ENCODE assay signal across 17 cellular contexts in genomic region chr9:26833792-26834191, GRCh38. TPM values are rescaled to one million over a fixed set of nuclear protein-coding genes. Genes with fewer than 3 reads are reported as not detected.
DNase-seq lines count a peak whose midpoint lies in the region; ATAC-seq, FAIRE-seq and TF ChIP-seq lines count a peak whose summit lies in the region.
"Had no signal": no experiment of that assay in that cellular context is flagged by ENCODE, and none has a peak within 500 bp of the region (broad histone marks: within the 10 kb centered on the region; RNA-seq: fewer than 3 reads in every experiment).

No MANE protein-coding gene starts in this region.

- no peak overlapping the region for H3K4me3 ChIP-seq in small intestine (ENCODE audit: low read depth in 1 of 2, low read length in 2 of 2)
- no peak overlapping the region for H3K4me3 ChIP-seq in coronary artery
- H3K4me3 ChIP-seq in esophagus squamous epithelium: no peak overlapping the region
- H3K4me3 ChIP-seq: lower lobe of right lung had no signal

- H3K9me3 ChIP-seq in small intestine (ENCODE audit: control insufficient read depth, low read depth): no peaks in the 10 kb centered on the region
- no peaks in the 10 kb centered on the region for H3K9me3 ChIP-seq in esophagus squamous epithelium
- H3K9me3 ChIP-seq: Caco-2, lower lobe of right lung, neutrophil had no signal

- peak; percentile 63 for ATAC-seq in foreskin keratinocyte
- ATAC-seq: lower lobe of right lung had no signal

- no peaks in the 10 kb centered on the region for H3K4me1 ChIP-seq in foreskin keratinocyte
- no peaks in the 10 kb centered on the region for H3K4me1 ChIP-seq in small intestine (ENCODE audit: control insufficient read depth in 2 of 2, insufficient read depth in 1 of 2, low read depth in 1 of 2, low read length in 1 of 2)
- no peaks in the 10 kb centered on the region for H3K4me1 ChIP-seq in esophagus squamous epithelium
- H3K4me1 ChIP-seq: Caco-2, lower lobe of right lung had no signal

- DNase-seq in NCI-H2081 (lab: John Stamatoyannopoulos, UW) (peak; percentile 36 to 54), NCI-H2081 treated with DMSO at 0.1 percent for 48 hours (lab: John Stamatoyannopoulos, UW) (no peak), NCI-H146 treated with DMSO at 0.1 percent for 48 hours (lab: John Stamatoyannopoulos, UW; ENCODE audit: unreplicated experiment) (peak; percentile 70), foreskin keratinocyte (peak; percentile 10 to 23), small intestine (peak; percentile 2), DMS 273 treated with DMSO at 0.1 percent for 48 hours (lab: John Stamatoyannopoulos, UW) (no peak), coronary artery (ENCODE audit: low spot score) (no peak), esophagus squamous epithelium (lab: John Stamatoyannopoulos, UW) (no peak)
- DNase-seq: Caco-2, cerebellar nuclear complex, hypothalamus, lower lobe of right lung, NCI-H2107, substantia nigra, WERI-Rb-1 had no signal

- no peaks in the 10 kb centered on the region for H3K27me3 ChIP-seq in foreskin keratinocyte
- H3K27me3 ChIP-seq in small intestine (ENCODE audit: control insufficient read depth in 2 of 2, insufficient read depth in 2 of 2, low read length in 2 of 2): no peaks in the 10 kb centered on the region
- no peaks in the 10 kb centered on the region for H3K27me3 ChIP-seq in esophagus squamous epithelium
- H3K27me3 ChIP-seq: neutrophil had no signal

- TF ChIP-seq POLR2A in esophagus squamous epithelium (IDR thresholded peaks at IDR 0.05): no peak

- 25 to 43% (median 39%) methylated on average over 6 of the region's 6 CpGs for whole genome bisulfite sequencing in small intestine, 3 donors
- WGBS in esophagus squamous epithelium, 2 donors: 46 to 67% methylated on average over 3 to 6 of the region's 6 CpGs

- H3K36me3 ChIP-seq in small intestine (ENCODE audit: control insufficient read depth in 2 of 2, insufficient read depth in 2 of 2, low read length in 2 of 2) (peaks cover 0 to 2% of the 10 kb centered on the region in 2 donors), esophagus squamous epithelium (no peaks in the 10 kb centered on the region)
- H3K36me3 ChIP-seq: lower lobe of right lung, neutrophil, WERI-Rb-1 had no signal

- no peak for FAIRE-seq in small intestine (lab: Jason Lieb, UNC)
- FAIRE-seq: A204.1 had no signal

- intact Hi-C loops in esophagus squamous epithelium (cut with DNase I): no loop called here

- no peak for TF ChIP-seq CTCF in foreskin keratinocyte (conservative IDR thresholded peaks at IDR 0.05)
- no peak for TF ChIP-seq CTCF in coronary artery (IDR thresholded peaks at IDR 0.05)
- no peak for TF ChIP-seq CTCF in esophagus squamous epithelium (IDR thresholded peaks at IDR 0.05)

- H3K27ac ChIP-seq in foreskin keratinocyte (no peak overlapping the region), small intestine (ENCODE audit: low read depth in 1 of 2, low read length in 1 of 2) (no peak overlapping the region), coronary artery (no peak overlapping the region), esophagus squamous epithelium (no peak overlapping the region)
- H3K27ac ChIP-seq: lower lobe of right lung, neutrophil, WERI-Rb-1 had no signal

RNA-seq across cellular contexts. Expression of gene CAAP1, which starts 58.8 kb away (rescaled TPM):
- total RNA-seq in foreskin keratinocyte (13.5 and 14.6 TPM in 2 replicates), esophagus squamous epithelium (10 to 100 TPM in 3 of 4 donors, 1 to 10 TPM in 1; 9.6 to 22.7 (median 19.7) TPM)
- polyA plus RNA-seq in foreskin keratinocyte (6.1 and 7.8 TPM in 2 replicates), small intestine (10 to 100 TPM in 2 of 3 donors, 1 to 10 TPM in 1; 9.2 to 22.2 (median 17.2) TPM)

Comparison
In these comparisons a context has a peak if more than half of its experiments do, and no peak if none do; other contexts are left out.
1. DNase-seq: peak in NCI-H2081 (2 of 2), NCI-H146 treated with DMSO at 0.1 percent for 48 hours (single experiment), foreskin keratinocyte (2 of 2) and small intestine (single experiment); none in NCI-H2081 treated with DMSO at 0.1 percent for 48 hours (single experiment), DMS 273 treated with DMSO at 0.1 percent for 48 hours (single experiment), coronary artery (single experiment) and esophagus squamous epithelium (single experiment).